Comparison of ENCODE assay signal across 7 cellular contexts in the genomic region with DNA sequence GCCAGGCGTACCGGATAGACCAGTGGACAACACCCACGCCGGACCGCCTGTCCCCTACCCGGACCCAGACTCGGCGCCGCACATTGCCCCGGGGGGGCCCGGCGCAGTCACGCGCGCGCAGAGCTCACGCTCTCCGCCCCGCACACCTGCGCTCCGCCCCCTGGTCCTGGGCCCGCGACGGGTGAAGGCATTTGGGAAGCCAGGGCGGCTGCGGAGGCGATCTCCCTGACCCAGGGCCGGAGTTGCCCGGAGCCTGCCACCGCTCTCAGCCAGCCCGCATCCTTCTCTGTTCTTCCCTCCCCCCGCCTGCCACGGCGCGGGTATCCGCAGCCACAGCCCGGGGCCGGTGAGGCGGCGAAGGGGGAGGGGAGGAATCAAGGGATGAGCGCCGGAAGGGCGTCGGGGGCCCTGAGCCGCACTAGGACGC. TPM values are rescaled to one million over a fixed set of nuclear protein-coding genes. Genes with fewer than 3 reads are reported as not detected.
A peak's percentile ranks its signal among the peaks of the same experiment; 100 is the strongest.
DNase-seq lines count a peak whose midpoint lies in the region; ATAC-seq and TF ChIP-seq lines count a peak whose summit lies in the region.

No MANE protein-coding gene starts in this region.

- peaks cover 15% of the 10 kb centered on the region for H4K20me1 ChIP-seq in SK-N-SH (ENCODE audit: insufficient read depth)

- H3K36me3 ChIP-seq in SK-N-SH (replicated peaks in 1 of 2; ENCODE audit: control insufficient read depth in 1 of 2, insufficient read depth in 2 of 2, low read length in 1 of 2) (peaks cover 18 to 32% of the 10 kb centered on the region in 2 experiments), ascending aorta (peaks cover 0 to 8% of the 10 kb centered on the region in 2 donors), iPS-20b (ENCODE audit: insufficient read depth, low read depth, low read length) (peaks cover 40% of the 10 kb centered on the region)

- DNase-seq in SK-N-SH (peak; percentile 86), ascending aorta (ENCODE audit: low spot score in 2 of 2) (no peak), T1000 (lab: John Stamatoyannopoulos, UW) (no peak)
- peak; percentile 45 for DNase-seq in stimulated activated CD4-positive, alpha-beta T cell treated with anti-CD3 and anti-CD28 coated beads, Interleukin-2, amount 100 ng/mL, for 4 hours (ENCODE audit: low read depth)

- H3K4me2 ChIP-seq in SK-N-SH: peak overlapping the region; percentile 99

- peak overlapping the region; percentile 92 for H2AFZ ChIP-seq in SK-N-SH (ENCODE audit: low read depth)

- H3K9me2 ChIP-seq in SK-N-SH: no peaks in the 10 kb centered on the region

- CTCF ChIA-PET in SK-N-SH (lab: Yijun Ruan, JAX): interaction anchor here (0.7 to 19.7 kb wide), 15 partner anchors 10 to 324 kb away, joined by 3 to 207 read pairs (median 5); partner anchors contain the start of genes DIAPH1 and FCHSD1

- peaks cover 43% of the 10 kb centered on the region for H3K79me2 ChIP-seq in SK-N-SH (ENCODE audit: insufficient read depth)

- H3K27ac ChIP-seq in SK-N-SH (ENCODE audit: low read depth in 2 of 2, low read length in 1 of 2) (peak overlapping the region; percentile 66 to 77), ascending aorta (peak overlapping the region in 1 of 2 donors; percentile 1), iPS-20b (ENCODE audit: low read length) (no peak overlapping the region)

- H3K4me1 ChIP-seq in SK-N-SH (ENCODE audit: control insufficient read depth in 1 of 2, insufficient read depth in 2 of 2, low read depth in 1 of 2, low read length in 1 of 2) (peaks cover 5 to 28% of the 10 kb centered on the region in 2 experiments; a peak in 3 of 4 replicates), ascending aorta (peaks cover 10 to 22% of the 10 kb centered on the region in 2 donors), iPS-20b (ENCODE audit: insufficient read depth, low read length) (peaks cover 4% of the 10 kb centered on the region; the same call in 1 of the 2 replicates)

- no peaks in the 10 kb centered on the region for H3K27me3 ChIP-seq in SK-N-SH (ENCODE audit: insufficient read depth)
- H3K27me3 ChIP-seq in ascending aorta: no peaks in the 10 kb centered on the region
- peaks cover 6% of the 10 kb centered on the region for H3K27me3 ChIP-seq in iPS-20b (ENCODE audit: insufficient read depth, low read length)

- no peak for TF ChIP-seq RAD21 in SK-N-SH (IDR thresholded peaks at IDR 0.05; ENCODE audit: low read length)

- intact Hi-C loops in ascending aorta (cut with DNase I): loop anchor here (2.0 to 5.0 kb wide), 3 partner anchors 14 to 45 kb away; partner anchors contain the start of genes DIAPH1 and FCHSD1

- H3K4me3 ChIP-seq in SK-N-SH (ENCODE audit: low read depth in 2 of 2, low read length in 1 of 2): peak overlapping the region; percentile 93 to 99
- H3K4me3 ChIP-seq in ascending aorta: peak overlapping the region; percentile 81 to 82
- peak overlapping the region; percentile 100 for H3K4me3 ChIP-seq in iPS-20b (ENCODE audit: low read length)

- POLR2A ChIA-PET in SK-N-SH (lab: Yijun Ruan, JAX): interaction anchor here (0.9 to 2.9 kb wide), 10 partner anchors 8 to 340 kb away, joined by 3 to 18 read pairs (median 5); partner anchors contain the start of genes DIAPH1, FCHSD1 and PCDH1

- ATAC-seq in GM18868 (IDR thresholded peaks at IDR 0.05; ENCODE audit: unreplicated experiment): peak; percentile 17
- ATAC-seq in HG02885 (IDR thresholded peaks at IDR 0.05; ENCODE audit: poor library complexity, unreplicated experiment): peak; percentile 22

- H3K9me3 ChIP-seq in SK-N-SH (no peaks in the 10 kb centered on the region), ascending aorta (no peaks in the 10 kb centered on the region), iPS-20b (ENCODE audit: insufficient read depth, low read depth, low read length) (no peaks in the 10 kb centered on the region)

- H3F3A ChIP-seq in SK-N-SH (replicated peaks; ENCODE audit: insufficient read depth): peaks cover 6% of the 10 kb centered on the region

- TF ChIP-seq EP300 in SK-N-SH (IDR thresholded peaks at IDR 0.05; ENCODE audit: borderline replicate concordance in 1 of 2, low read depth in 1 of 2, low read length in 1 of 2): no peak

- WGBS in SK-N-SH (ENCODE audit: low lambda C conversion rate): 1% methylated on average over 9 of the region's 46 CpGs

- TF ChIP-seq CTCF in SK-N-SH (IDR thresholded peaks at IDR 0.05) (no peak), ascending aorta (IDR thresholded peaks at IDR 0.05) (no peak)

- H3K9ac ChIP-seq in SK-N-SH (peak overlapping the region; percentile 83; the same call in 1 of the 2 replicates), iPS-20b (ENCODE audit: low read depth, low read length) (peak overlapping the region; percentile 61; the same call in 1 of the 2 replicates)

TF ChIP-seq in SK-N-SH, 30 proteins besides CTCF, POLR2A, EP300 and RAD21 (continues in another document):
- TF ChIP-seq MEF2A (IDR thresholded peaks at IDR 0.05; ENCODE audit: borderline replicate concordance, low read depth) (no peak), CHD2 (IDR thresholded peaks at IDR 0.05; ENCODE audit: low read length, partially characterized antibody) (no peak), NRF1 (IDR thresholded peaks at IDR 0.05; ENCODE audit: low read depth, low read length) (no peak), ZBTB33 (IDR thresholded peaks at IDR 0.05; ENCODE audit: borderline replicate concordance, low read depth) (no peak), REST (IDR thresholded peaks at IDR 0.05; ENCODE audit: low read depth, low read length) (no peak), RCOR1 (IDR thresholded peaks at IDR 0.05; ENCODE audit: low read length) (no peak), GATA2 (CRISPR knock-in tag; IDR thresholded peaks at IDR 0.05) (no peak)

RNA-seq across cellular contexts. Expression of gene RELL2, which starts 0.5 kb away (rescaled TPM):
- polyA plus RNA-seq in SK-N-SH (2012; rRNA removed): 15.6 and 16.1 TPM in 2 replicates
- 8.0 and 12.2 TPM in 2 replicates for polyA plus RNA-seq in SK-N-SH (2012; cell fraction: cytosol; rRNA removed)
- polyA plus RNA-seq in SK-N-SH (2012; cell fraction: nucleus; rRNA removed): 46.7 and 59.2 TPM in 2 replicates
- total RNA-seq in ascending aorta: 1.4 TPM

RNA-seq across cellular contexts. Expression of gene HDAC3, which starts 0.6 kb away (rescaled TPM):
- polyA plus RNA-seq in SK-N-SH (2012; rRNA removed): 104 and 115 TPM in 2 replicates
- polyA plus RNA-seq in SK-N-SH (2012; cell fraction: cytosol; rRNA removed): 74.7 and 86.2 TPM in 2 replicates
- polyA plus RNA-seq in SK-N-SH (2012; cell fraction: nucleus; rRNA removed): 171 and 231 TPM in 2 replicates
- total RNA-seq in ascending aorta: 43.4 TPM

RNA-seq across cellular contexts. Expression of gene FCHSD1, which starts 13.9 kb away (rescaled TPM):
- polyA plus RNA-seq in SK-N-SH (2012; rRNA removed): 49.2 and 58.3 TPM in 2 replicates
- 8.9 and 12.7 TPM in 2 replicates for polyA plus RNA-seq in SK-N-SH (2012; cell fraction: cytosol; rRNA removed)
- 382 and 466 TPM in 2 replicates for polyA plus RNA-seq in SK-N-SH (2012; cell fraction: nucleus; rRNA removed)
- 127 TPM for total RNA-seq in ascending aorta

RNA-seq across cellular contexts. Expression of gene DIAPH1, which starts 18.5 kb away (rescaled TPM):
- polyA plus RNA-seq in SK-N-SH (2012; rRNA removed): 28.2 and 30.4 TPM in 2 replicates
- 20.6 and 29.6 TPM in 2 replicates for polyA plus RNA-seq in SK-N-SH (2012; cell fraction: cytosol; rRNA removed)
- 75.5 and 79.2 TPM in 2 replicates for polyA plus RNA-seq in SK-N-SH (2012; cell fraction: nucleus; rRNA removed)
- 65.8 TPM for total RNA-seq in ascending aorta

RNA-seq across cellular contexts. Expression of gene ARAP3, which starts 44.8 kb away (rescaled TPM):
- 5.5 and 6.5 TPM in 2 replicates for polyA plus RNA-seq in SK-N-SH (2012; rRNA removed)
- polyA plus RNA-seq in SK-N-SH (2012; cell fraction: cytosol; rRNA removed): 2.8 and 4.6 TPM in 2 replicates
- polyA plus RNA-seq in SK-N-SH (2012; cell fraction: nucleus; rRNA removed): 31.5 and 41.8 TPM in 2 replicates
- 55.5 TPM for total RNA-seq in ascending aorta

Comparison
In these comparisons a context has a peak if more than half of its experiments do, and no peak if none do; other contexts are left out.
1. DNase-seq: peak in SK-N-SH (single experiment) and stimulated activated CD4-positive, alpha-beta T cell treated with anti-CD3 and anti-CD28 coated beads, Interleukin-2, amount 100 ng/mL, for 4 hours (single experiment); none in ascending aorta (0 of 2) and T1000 (single experiment).
2. Peak in every context shown above with its lines, with median percentiles within 50 percentile points of each other: H3K4me3 ChIP-seq.